Comparison of ENCODE assay signal across 26 cellular contexts in the genomic region with DNA sequence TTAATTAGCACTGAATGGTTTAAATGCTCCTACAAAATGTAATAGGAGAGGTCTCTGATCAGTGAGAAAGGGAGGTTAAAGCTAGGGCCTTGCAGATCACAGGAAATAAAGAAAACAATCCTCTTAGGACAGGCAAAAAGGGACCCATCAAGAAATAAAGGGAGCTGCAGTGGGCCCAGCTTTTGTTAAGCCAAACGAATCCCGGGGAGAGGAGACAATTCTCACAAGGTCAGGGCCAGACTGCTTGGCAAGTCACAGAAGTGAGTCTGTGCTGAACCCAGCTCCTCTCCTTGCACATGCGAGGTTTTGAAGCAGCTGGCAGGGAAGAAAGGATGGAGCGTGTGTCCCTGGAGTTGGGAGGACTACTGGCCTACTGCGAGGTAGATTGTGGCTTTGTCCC.
"Had no signal": no experiment of that assay in that cellular context is flagged by ENCODE, and none has a peak within 500 bp of the region (broad histone marks: within the 10 kb centered on the region; RNA-seq: fewer than 3 reads in every experiment).

No MANE protein-coding gene starts in this region.

- ATAC-seq: activated CD4-positive, alpha-beta T cell treated with anti-CD3 and anti-CD28 coated beads for 36 hours; activated naive CD4-positive, alpha-beta T cell treated with anti-CD3 and anti-CD28 coated beads, Interleukin-2, amount 50 U/mL, for 72 hours; activated naive CD8-positive, alpha-beta T cell treated with anti-CD3 and anti-CD28 coated beads, Interleukin-2, amount 50 U/mL, for 24 hours; activated T-cell treated with anti-CD3 and anti-CD28 coated beads, Interleukin-2, amount 50 U/mL, for 72 hours; body of pancreas; K562; PC-3 had no signal

- H3K9me3 ChIP-seq: ascending aorta, body of pancreas had no signal

- H3K36me3 ChIP-seq: ascending aorta had no signal

- H3K9me3 Mint-ChIP-seq: activated CD4-positive, alpha-beta memory T cell treated with anti-CD3 and anti-CD28 coated beads, Interleukin-2, amount 10 ng/mL, durations not matched to agents 7 days and 5 days; activated T-cell treated with anti-CD3 and anti-CD28 coated beads, Interleukin-2, amount 50 U/mL, for 72 hours; activated T-helper 2 cell treated with anti-CD3 and anti-CD28 coated beads, Interferon-gamma antibody, Interleukin-2, Interleukin-4, amounts not matched to agents 10 μg/mL and 5 μg/mL and 100 μg/mL, durations not matched to agents 14 hours and 24 hours and 36 hours had no signal

- FAIRE-seq: bronchial epithelial cell, K562 had no signal

- H3K27ac ChIP-seq: ascending aorta, body of pancreas, SK-N-MC, VCaP had no signal

- H3K4me3 Mint-ChIP-seq: activated CD4-positive, alpha-beta memory T cell treated with anti-CD3 and anti-CD28 coated beads, Interleukin-2, amount 10 ng/mL, durations not matched to agents 7 days and 5 days; activated CD4-positive, alpha-beta T cell treated with anti-CD3 and anti-CD28 coated beads for 36 hours; activated naive CD8-positive, alpha-beta T cell treated with anti-CD3 and anti-CD28 coated beads, Interleukin-2, amount 50 U/mL, for 24 hours; activated T-cell treated with anti-CD3 and anti-CD28 coated beads, Interleukin-2, amount 50 U/mL, for 72 hours had no signal

- H3K27me3 Mint-ChIP-seq: activated CD4-positive, alpha-beta memory T cell treated with anti-CD3 and anti-CD28 coated beads, Interleukin-2, amount 10 ng/mL, durations not matched to agents 7 days and 5 days; activated CD4-positive, alpha-beta T cell treated with anti-CD3 and anti-CD28 coated beads for 36 hours; activated naive CD8-positive, alpha-beta T cell treated with anti-CD3 and anti-CD28 coated beads, Interleukin-2, amount 50 U/mL, for 24 hours had no signal

- H3K4me1 ChIP-seq: ascending aorta had no signal

- DNase-seq: activated CD4-positive, alpha-beta memory T cell treated with anti-CD3 and anti-CD28 coated beads, Interleukin-2, amount 10 ng/mL, durations not matched to agents 7 days and 5 days; activated CD4-positive, alpha-beta T cell treated with anti-CD3 and anti-CD28 coated beads for 36 hours; activated CD4-positive, alpha-beta T cell treated with anti-CD3 and anti-CD28 coated beads, Interleukin-2, amount 50 U/mL, for 1 hour; activated gamma-delta T cell treated with Interleukin-2 at 50 U/mL for 16 hours; activated naive CD8-positive, alpha-beta T cell treated with anti-CD3 and anti-CD28 coated beads, Interleukin-2, amount 50 U/mL, for 24 hours; activated T-cell treated with anti-CD3 and anti-CD28 coated beads for 4 hours; activated T-cell treated with anti-CD3 and anti-CD28 coated beads, Interleukin-2, amount 50 U/mL, for 72 hours; amniotic stem cell; body of pancreas; central memory CD4-positive, alpha-beta T cell; Kasumi-1; NCI-H1105 treated with DMSO at 0.1 percent for 48 hours; NCI-H1436 treated with DMSO at 0.1 percent for 48 hours; NCI-H187; NCI-H2081; NCI-H510A treated with DMSO at 0.1 percent for 48 hours; NCI-H69; PC-3; T-helper 1 cell had no signal

- H3K36me3 Mint-ChIP-seq: activated naive CD4-positive, alpha-beta T cell treated with anti-CD3 and anti-CD28 coated beads, Interleukin-2, amount 50 U/mL, for 72 hours had no signal

- H3K4me3 ChIP-seq: ascending aorta, body of pancreas, K562, SK-N-MC had no signal

- H3K27me3 ChIP-seq: ascending aorta, body of pancreas had no signal

- H3K27ac Mint-ChIP-seq: activated CD4-positive, alpha-beta memory T cell treated with anti-CD3 and anti-CD28 coated beads, Interleukin-2, amount 10 ng/mL, durations not matched to agents 7 days and 5 days; activated CD4-positive, alpha-beta T cell treated with anti-CD3 and anti-CD28 coated beads for 36 hours; activated naive CD8-positive, alpha-beta T cell treated with anti-CD3 and anti-CD28 coated beads, Interleukin-2, amount 50 U/mL, for 24 hours; activated T-cell treated with anti-CD3 and anti-CD28 coated beads, Interleukin-2, amount 50 U/mL, for 72 hours; activated T-helper 2 cell treated with anti-CD3 and anti-CD28 coated beads, Interferon-gamma antibody, Interleukin-2, Interleukin-4, amounts not matched to agents 10 μg/mL and 5 μg/mL and 100 μg/mL, durations not matched to agents 14 hours and 24 hours and 36 hours had no signal
